1 cellular context compared by ENCODE assay signal in genomic region chr22:20040801-20041200, GRCh38.
TF ChIP-seq lines count a peak whose summit lies in the region.

No MANE protein-coding gene starts in this region.

TF ChIP-seq in K562, 482 proteins besides CTCF, POLR2A, EP300 and RAD21 (continues in another document):
- TF ChIP-seq PHF21A (IDR thresholded peaks at IDR 0.05; ENCODE audit: borderline replicate concordance, low read depth) (no peak), MYC (IDR thresholded peaks at IDR 0.05; ENCODE audit: low read depth, low read length) (no peak), MYC (CRISPR knock-in tag; IDR thresholded peaks at IDR 0.05; ENCODE audit: borderline replicate concordance, low read depth) (no peak), SRSF3 (IDR thresholded peaks at IDR 0.05; ENCODE audit: insufficient read depth, low read length) (no peak), STAG1 (CRISPR knock-in tag; IDR thresholded peaks at IDR 0.05; ENCODE audit: borderline replicate concordance) (no peak), ZNF224 (CRISPR knock-in tag; IDR thresholded peaks at IDR 0.05) (no peak), RNF219 (CRISPR knock-in tag; IDR thresholded peaks at IDR 0.05) (no peak), SRSF9 (IDR thresholded peaks at IDR 0.05; ENCODE audit: borderline replicate concordance, low read depth, low read length) (no peak), NR4A1 (CRISPR knock-in tag; IDR thresholded peaks at IDR 0.05) (no peak), NR4A1 (tag; IDR thresholded peaks at IDR 0.05) (no peak), ZNF589 (CRISPR knock-in tag; IDR thresholded peaks at IDR 0.05; ENCODE audit: low read depth) (no peak), ZNF696 (CRISPR knock-in tag; conservative IDR thresholded peaks at IDR 0.05) (no peak), RBM34 (IDR thresholded peaks at IDR 0.05; ENCODE audit: borderline replicate concordance, insufficient read depth, low read length) (no peak), MTF1 (CRISPR knock-in tag; IDR thresholded peaks at IDR 0.05; ENCODE audit: borderline replicate concordance) (no peak), RBM15 (IDR thresholded peaks at IDR 0.05; ENCODE audit: insufficient read depth, low read length) (no peak), CHD4 (IDR thresholded peaks at IDR 0.05; ENCODE audit: insufficient read depth, insufficient replicate concordance, low read depth, low read length, poor library complexity, severe bottlenecking) (no peak), ZNF77 (CRISPR knock-in tag; IDR thresholded peaks at IDR 0.05) (no peak), TEAD1 (CRISPR knock-in tag; IDR thresholded peaks at IDR 0.05) (no peak), PRPF4 (IDR thresholded peaks at IDR 0.05; ENCODE audit: insufficient read depth, low read depth, low read length, poor library complexity, severe bottlenecking) (no peak), PTTG1 (tag; IDR thresholded peaks at IDR 0.05; ENCODE audit: low read depth) (no peak), TAF15 (IDR thresholded peaks at IDR 0.05; ENCODE audit: low read depth, low read length) (0 out of 2 replicates have a peak, but pooled peaks have one; percentile 44), LARP7 (IDR thresholded peaks at IDR 0.05) (no peak), SMAD1 (IDR thresholded peaks at IDR 0.05; ENCODE audit: low read depth, low read length, partially characterized antibody) (no peak), ATF3 (IDR thresholded peaks at IDR 0.05) (no peak), ATF3 (CRISPR knock-in tag; conservative IDR thresholded peaks at IDR 0.05) (0 out of 2 replicates have a peak, but pooled peaks have one; percentile 23), MXI1 (IDR thresholded peaks at IDR 0.05; ENCODE audit: low read depth, low read length) (no peak), ZNF583 (CRISPR knock-in tag; IDR thresholded peaks at IDR 0.05) (no peak), TAL1 (IDR thresholded peaks at IDR 0.05) (no peak), HOXB6 (CRISPR knock-in tag; IDR thresholded peaks at IDR 0.05; ENCODE audit: borderline replicate concordance) (no peak), ATF1 (CRISPR knock-in tag; IDR thresholded peaks at IDR 0.05) (no peak), ATF1 (tag; IDR thresholded peaks at IDR 0.05) (no peak), RFX5 (IDR thresholded peaks at IDR 0.05; ENCODE audit: low read depth, low read length) (no peak), SPI1 (IDR thresholded peaks at IDR 0.05; ENCODE audit: borderline replicate concordance, low read depth, low read length) (no peak), UBTF (IDR thresholded peaks at IDR 0.05; ENCODE audit: borderline replicate concordance in 1 of 2, low read depth in 2 of 2, low read length in 2 of 2) (no peak)
- TF ChIP-seq, protein P1, sequence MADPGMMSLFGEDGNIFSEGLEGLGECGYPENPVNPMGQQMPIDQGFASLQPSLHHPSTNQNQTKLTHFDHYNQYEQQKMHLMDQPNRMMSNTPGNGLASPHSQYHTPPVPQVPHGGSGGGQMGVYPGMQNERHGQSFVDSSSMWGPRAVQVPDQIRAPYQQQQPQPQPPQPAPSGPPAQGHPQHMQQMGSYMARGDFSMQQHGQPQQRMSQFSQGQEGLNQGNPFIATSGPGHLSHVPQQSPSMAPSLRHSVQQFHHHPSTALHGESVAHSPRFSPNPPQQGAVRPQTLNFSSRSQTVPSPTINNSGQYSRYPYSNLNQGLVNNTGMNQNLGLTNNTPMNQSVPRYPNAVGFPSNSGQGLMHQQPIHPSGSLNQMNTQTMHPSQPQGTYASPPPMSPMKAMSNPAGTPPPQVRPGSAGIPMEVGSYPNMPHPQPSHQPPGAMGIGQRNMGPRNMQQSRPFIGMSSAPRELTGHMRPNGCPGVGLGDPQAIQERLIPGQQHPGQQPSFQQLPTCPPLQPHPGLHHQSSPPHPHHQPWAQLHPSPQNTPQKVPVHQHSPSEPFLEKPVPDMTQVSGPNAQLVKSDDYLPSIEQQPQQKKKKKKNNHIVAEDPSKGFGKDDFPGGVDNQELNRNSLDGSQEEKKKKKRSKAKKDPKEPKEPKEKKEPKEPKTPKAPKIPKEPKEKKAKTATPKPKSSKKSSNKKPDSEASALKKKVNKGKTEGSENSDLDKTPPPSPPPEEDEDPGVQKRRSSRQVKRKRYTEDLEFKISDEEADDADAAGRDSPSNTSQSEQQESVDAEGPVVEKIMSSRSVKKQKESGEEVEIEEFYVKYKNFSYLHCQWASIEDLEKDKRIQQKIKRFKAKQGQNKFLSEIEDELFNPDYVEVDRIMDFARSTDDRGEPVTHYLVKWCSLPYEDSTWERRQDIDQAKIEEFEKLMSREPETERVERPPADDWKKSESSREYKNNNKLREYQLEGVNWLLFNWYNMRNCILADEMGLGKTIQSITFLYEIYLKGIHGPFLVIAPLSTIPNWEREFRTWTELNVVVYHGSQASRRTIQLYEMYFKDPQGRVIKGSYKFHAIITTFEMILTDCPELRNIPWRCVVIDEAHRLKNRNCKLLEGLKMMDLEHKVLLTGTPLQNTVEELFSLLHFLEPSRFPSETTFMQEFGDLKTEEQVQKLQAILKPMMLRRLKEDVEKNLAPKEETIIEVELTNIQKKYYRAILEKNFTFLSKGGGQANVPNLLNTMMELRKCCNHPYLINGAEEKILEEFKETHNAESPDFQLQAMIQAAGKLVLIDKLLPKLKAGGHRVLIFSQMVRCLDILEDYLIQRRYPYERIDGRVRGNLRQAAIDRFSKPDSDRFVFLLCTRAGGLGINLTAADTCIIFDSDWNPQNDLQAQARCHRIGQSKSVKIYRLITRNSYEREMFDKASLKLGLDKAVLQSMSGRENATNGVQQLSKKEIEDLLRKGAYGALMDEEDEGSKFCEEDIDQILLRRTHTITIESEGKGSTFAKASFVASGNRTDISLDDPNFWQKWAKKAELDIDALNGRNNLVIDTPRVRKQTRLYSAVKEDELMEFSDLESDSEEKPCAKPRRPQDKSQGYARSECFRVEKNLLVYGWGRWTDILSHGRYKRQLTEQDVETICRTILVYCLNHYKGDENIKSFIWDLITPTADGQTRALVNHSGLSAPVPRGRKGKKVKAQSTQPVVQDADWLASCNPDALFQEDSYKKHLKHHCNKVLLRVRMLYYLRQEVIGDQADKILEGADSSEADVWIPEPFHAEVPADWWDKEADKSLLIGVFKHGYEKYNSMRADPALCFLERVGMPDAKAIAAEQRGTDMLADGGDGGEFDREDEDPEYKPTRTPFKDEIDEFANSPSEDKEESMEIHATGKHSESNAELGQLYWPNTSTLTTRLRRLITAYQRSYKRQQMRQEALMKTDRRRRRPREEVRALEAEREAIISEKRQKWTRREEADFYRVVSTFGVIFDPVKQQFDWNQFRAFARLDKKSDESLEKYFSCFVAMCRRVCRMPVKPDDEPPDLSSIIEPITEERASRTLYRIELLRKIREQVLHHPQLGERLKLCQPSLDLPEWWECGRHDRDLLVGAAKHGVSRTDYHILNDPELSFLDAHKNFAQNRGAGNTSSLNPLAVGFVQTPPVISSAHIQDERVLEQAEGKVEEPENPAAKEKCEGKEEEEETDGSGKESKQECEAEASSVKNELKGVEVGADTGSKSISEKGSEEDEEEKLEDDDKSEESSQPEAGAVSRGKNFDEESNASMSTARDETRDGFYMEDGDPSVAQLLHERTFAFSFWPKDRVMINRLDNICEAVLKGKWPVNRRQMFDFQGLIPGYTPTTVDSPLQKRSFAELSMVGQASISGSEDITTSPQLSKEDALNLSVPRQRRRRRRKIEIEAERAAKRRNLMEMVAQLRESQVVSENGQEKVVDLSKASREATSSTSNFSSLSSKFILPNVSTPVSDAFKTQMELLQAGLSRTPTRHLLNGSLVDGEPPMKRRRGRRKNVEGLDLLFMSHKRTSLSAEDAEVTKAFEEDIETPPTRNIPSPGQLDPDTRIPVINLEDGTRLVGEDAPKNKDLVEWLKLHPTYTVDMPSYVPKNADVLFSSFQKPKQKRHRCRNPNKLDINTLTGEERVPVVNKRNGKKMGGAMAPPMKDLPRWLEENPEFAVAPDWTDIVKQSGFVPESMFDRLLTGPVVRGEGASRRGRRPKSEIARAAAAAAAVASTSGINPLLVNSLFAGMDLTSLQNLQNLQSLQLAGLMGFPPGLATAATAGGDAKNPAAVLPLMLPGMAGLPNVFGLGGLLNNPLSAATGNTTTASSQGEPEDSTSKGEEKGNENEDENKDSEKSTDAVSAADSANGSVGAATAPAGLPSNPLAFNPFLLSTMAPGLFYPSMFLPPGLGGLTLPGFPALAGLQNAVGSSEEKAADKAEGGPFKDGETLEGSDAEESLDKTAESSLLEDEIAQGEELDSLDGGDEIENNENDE (IDR thresholded peaks at IDR 0.05; ENCODE audit: low read depth, low read length) = no peak
- TF ChIP-seq, protein P2, sequence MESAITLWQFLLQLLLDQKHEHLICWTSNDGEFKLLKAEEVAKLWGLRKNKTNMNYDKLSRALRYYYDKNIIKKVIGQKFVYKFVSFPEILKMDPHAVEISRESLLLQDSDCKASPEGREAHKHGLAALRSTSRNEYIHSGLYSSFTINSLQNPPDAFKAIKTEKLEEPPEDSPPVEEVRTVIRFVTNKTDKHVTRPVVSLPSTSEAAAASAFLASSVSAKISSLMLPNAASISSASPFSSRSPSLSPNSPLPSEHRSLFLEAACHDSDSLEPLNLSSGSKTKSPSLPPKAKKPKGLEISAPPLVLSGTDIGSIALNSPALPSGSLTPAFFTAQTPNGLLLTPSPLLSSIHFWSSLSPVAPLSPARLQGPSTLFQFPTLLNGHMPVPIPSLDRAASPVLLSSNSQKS (CRISPR knock-in tag; IDR thresholded peaks at IDR 0.05) = no peak
- TF ChIP-seq, protein P3, sequence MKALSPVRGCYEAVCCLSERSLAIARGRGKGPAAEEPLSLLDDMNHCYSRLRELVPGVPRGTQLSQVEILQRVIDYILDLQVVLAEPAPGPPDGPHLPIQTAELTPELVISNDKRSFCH (CRISPR knock-in tag; IDR thresholded peaks at IDR 0.05) = no peak
- TF ChIP-seq, protein P3 (tag; IDR thresholded peaks at IDR 0.05) = 0 out of 2 replicates have a peak, but pooled peaks have one; percentile 38
- TF ChIP-seq, protein P4, sequence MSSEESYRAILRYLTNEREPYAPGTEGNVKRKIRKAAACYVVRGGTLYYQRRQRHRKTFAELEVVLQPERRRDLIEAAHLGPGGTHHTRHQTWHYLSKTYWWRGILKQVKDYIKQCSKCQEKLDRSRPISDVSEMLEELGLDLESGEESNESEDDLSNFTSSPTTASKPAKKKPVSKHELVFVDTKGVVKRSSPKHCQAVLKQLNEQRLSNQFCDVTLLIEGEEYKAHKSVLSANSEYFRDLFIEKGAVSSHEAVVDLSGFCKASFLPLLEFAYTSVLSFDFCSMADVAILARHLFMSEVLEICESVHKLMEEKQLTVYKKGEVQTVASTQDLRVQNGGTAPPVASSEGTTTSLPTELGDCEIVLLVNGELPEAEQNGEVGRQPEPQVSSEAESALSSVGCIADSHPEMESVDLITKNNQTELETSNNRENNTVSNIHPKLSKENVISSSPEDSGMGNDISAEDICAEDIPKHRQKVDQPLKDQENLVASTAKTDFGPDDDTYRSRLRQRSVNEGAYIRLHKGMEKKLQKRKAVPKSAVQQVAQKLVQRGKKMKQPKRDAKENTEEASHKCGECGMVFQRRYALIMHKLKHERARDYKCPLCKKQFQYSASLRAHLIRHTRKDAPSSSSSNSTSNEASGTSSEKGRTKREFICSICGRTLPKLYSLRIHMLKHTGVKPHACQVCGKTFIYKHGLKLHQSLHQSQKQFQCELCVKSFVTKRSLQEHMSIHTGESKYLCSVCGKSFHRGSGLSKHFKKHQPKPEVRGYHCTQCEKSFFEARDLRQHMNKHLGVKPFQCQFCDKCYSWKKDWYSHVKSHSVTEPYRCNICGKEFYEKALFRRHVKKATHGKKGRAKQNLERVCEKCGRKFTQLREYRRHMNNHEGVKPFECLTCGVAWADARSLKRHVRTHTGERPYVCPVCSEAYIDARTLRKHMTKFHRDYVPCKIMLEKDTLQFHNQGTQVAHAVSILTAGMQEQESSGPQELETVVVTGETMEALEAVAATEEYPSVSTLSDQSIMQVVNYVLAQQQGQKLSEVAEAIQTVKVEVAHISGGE (CRISPR knock-in tag; IDR thresholded peaks at IDR 0.05) = no peak
- TF ChIP-seq, protein P5, sequence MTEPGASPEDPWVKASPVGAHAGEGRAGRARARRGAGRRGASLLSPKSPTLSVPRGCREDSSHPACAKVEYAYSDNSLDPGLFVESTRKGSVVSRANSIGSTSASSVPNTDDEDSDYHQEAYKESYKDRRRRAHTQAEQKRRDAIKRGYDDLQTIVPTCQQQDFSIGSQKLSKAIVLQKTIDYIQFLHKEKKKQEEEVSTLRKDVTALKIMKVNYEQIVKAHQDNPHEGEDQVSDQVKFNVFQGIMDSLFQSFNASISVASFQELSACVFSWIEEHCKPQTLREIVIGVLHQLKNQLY (CRISPR knock-in tag; conservative IDR thresholded peaks at IDR 0.05) = 0 out of 4 replicates have a peak, but pooled peaks of 1 of the 2 experiments have one; percentile 42
